In genomic region chr3:141525813-141526212, GRCh38 we compare ENCODE assay signal across 1 cellular context.
TF ChIP-seq lines count a peak whose summit lies in the region.

No MANE protein-coding gene starts in this region.

TF ChIP-seq in A549, 52 proteins besides CTCF, POLR2A, EP300 and RAD21 (continued from another document):
- TF ChIP-seq HOXB13 (CRISPR knock-in tag; IDR thresholded peaks at IDR 0.05; ENCODE audit: low read depth) (no peak), ELK1 (IDR thresholded peaks at IDR 0.05; ENCODE audit: low read depth, low read length) (no peak)
TF ChIP-seq in A549: peak in this region for 0.
